8 cellular contexts compared by ENCODE assay signal in the genomic region with DNA sequence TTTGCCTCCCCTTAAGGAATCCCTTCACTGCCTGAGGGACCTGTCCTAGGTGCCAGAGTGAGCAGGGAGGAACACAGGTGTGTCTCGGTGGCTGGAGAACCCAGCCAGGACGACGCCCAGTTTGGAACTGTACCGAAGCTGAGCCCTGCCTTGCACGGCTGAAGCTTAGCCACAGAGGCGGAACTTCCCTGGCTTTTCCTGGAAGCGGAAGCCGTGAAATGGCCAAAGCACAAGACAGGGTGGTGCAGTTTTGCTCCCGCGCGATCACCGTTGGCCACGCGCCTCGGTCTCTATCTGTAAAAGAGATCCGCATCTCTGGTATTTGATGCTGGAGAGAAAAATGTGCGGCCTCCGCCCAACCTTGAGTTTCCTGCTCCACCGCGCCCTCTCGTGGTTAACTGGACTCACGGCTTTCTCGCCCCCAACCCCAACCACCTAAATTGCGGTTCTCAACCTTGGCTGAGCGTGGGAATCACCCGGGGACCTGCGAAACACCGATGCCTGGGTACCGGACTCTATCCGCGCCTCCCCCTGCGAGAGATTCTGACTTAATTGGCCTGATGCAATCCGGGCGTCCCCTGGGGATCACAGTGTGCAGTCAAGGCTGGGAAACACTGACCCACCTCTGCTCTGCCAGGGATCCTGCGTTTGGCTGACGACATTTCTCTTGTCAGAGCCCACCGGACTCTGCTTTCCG.
A peak's percentile ranks its signal among the peaks of the same experiment; 100 is the strongest.
DNase-seq lines count a peak whose midpoint lies in the region; ATAC-seq, FAIRE-seq and TF ChIP-seq lines count a peak whose summit lies in the region.

No MANE protein-coding gene starts in this region.

- no peaks in the 10 kb centered on the region for H3K36me3 Mint-ChIP-seq in activated T-helper 1 cell treated with anti-CD3 and anti-CD28 coated beads, Interleukin-12 subunit alpha, Interleukin-12 subunit beta, Interleukin-2, Interleukin-4 antibody, amounts not matched to agents 30 ng/mL and 10 ng/mL and 1 ng/mL, durations not matched to agents 14 hours and 24 hours and 36 hours (ENCODE audit: low read depth)
- H3K36me3 Mint-ChIP-seq in natural killer cell treated with Interleukin-12 subunit alpha and Interleukin-12 subunit beta and Interleukin-15 and Interleukin-18, amount 100 ng/mL, for 72 hours, result no peaks in the 10 kb centered on the region
- H3K36me3 Mint-ChIP-seq in stimulated activated effector memory CD8-positive, alpha-beta T cell treated with anti-CD3 and anti-CD28 coated beads, Interleukin-12 subunit alpha, Interleukin-12 subunit beta, amount 100 ng/mL, for 72 hours, result no peaks in the 10 kb centered on the region

- H3K27ac ChIP-seq in A549, result peak overlapping the region; percentile 68 to 79

- H3K4me2 ChIP-seq in A549, result peak overlapping the region; percentile 85

- TF ChIP-seq CTCF in A549 (IDR thresholded peaks at IDR 0.05), result peak; percentile 97

- intact Hi-C loops in activated T-helper 1 cell treated with anti-CD3 and anti-CD28 coated beads, Interleukin-12 subunit alpha, Interleukin-12 subunit beta, Interleukin-2, Interleukin-4 antibody, amounts not matched to agents 30 ng/mL and 10 ng/mL and 1 ng/mL, durations not matched to agents 14 hours and 24 hours and 36 hours (cut with micrococcal nuclease), result loop anchor here (1.0 kb wide), 3 partner anchors 113 to 393 kb away; no protein-coding TSS in a partner anchor

- TF ChIP-seq EP300 in A549 (IDR thresholded peaks at IDR 0.05), result no peak

- peaks cover 27% of the 10 kb centered on the region for H3K4me1 Mint-ChIP-seq in activated T-helper 1 cell treated with anti-CD3 and anti-CD28 coated beads, Interleukin-12 subunit alpha, Interleukin-12 subunit beta, Interleukin-2, Interleukin-4 antibody, amounts not matched to agents 30 ng/mL and 10 ng/mL and 1 ng/mL, durations not matched to agents 14 hours and 24 hours and 36 hours (ENCODE audit: low read depth)
- peaks cover 10 to 15% of the 10 kb centered on the region in 2 donors for H3K4me1 Mint-ChIP-seq in natural killer cell treated with Interleukin-12 subunit alpha and Interleukin-12 subunit beta and Interleukin-15 and Interleukin-18, amount 100 ng/mL, for 72 hours (ENCODE audit: low read depth in 2 of 2)
- peaks cover 14% of the 10 kb centered on the region for H3K4me1 Mint-ChIP-seq in stimulated activated effector memory CD8-positive, alpha-beta T cell treated with anti-CD3 and anti-CD28 coated beads, Interleukin-12 subunit alpha, Interleukin-12 subunit beta, amount 100 ng/mL, for 72 hours

- 4% methylated on average over 37 of the region's 38 CpGs for WGBS in A549 (ENCODE audit: missing lambda C conversion rate)

- peaks cover 32% of the 10 kb centered on the region for H3K27me3 Mint-ChIP-seq in activated T-helper 1 cell treated with anti-CD3 and anti-CD28 coated beads, Interleukin-12 subunit alpha, Interleukin-12 subunit beta, Interleukin-2, Interleukin-4 antibody, amounts not matched to agents 30 ng/mL and 10 ng/mL and 1 ng/mL, durations not matched to agents 14 hours and 24 hours and 36 hours (ENCODE audit: insufficient read depth)
- peaks cover 32 to 34% of the 10 kb centered on the region in 2 donors for H3K27me3 Mint-ChIP-seq in natural killer cell treated with Interleukin-12 subunit alpha and Interleukin-12 subunit beta and Interleukin-15 and Interleukin-18, amount 100 ng/mL, for 72 hours

- peak overlapping the region; percentile 61 for H3K27ac Mint-ChIP-seq in activated T-helper 1 cell treated with anti-CD3 and anti-CD28 coated beads, Interleukin-12 subunit alpha, Interleukin-12 subunit beta, Interleukin-2, Interleukin-4 antibody, amounts not matched to agents 30 ng/mL and 10 ng/mL and 1 ng/mL, durations not matched to agents 14 hours and 24 hours and 36 hours
- H3K27ac Mint-ChIP-seq in natural killer cell treated with Interleukin-12 subunit alpha and Interleukin-12 subunit beta and Interleukin-15 and Interleukin-18, amount 100 ng/mL, for 72 hours, result peak overlapping the region; percentile 24 to 45
- H3K27ac Mint-ChIP-seq in stimulated activated effector memory CD8-positive, alpha-beta T cell treated with anti-CD3 and anti-CD28 coated beads, Interleukin-12 subunit alpha, Interleukin-12 subunit beta, amount 100 ng/mL, for 72 hours, result peak overlapping the region; percentile 17

- peaks cover 18% of the 10 kb centered on the region; the same call in 1 of the 3 replicates for H3K9me3 ChIP-seq in A549

- no peaks in the 10 kb centered on the region for H3K9me3 Mint-ChIP-seq in activated T-helper 1 cell treated with anti-CD3 and anti-CD28 coated beads, Interleukin-12 subunit alpha, Interleukin-12 subunit beta, Interleukin-2, Interleukin-4 antibody, amounts not matched to agents 30 ng/mL and 10 ng/mL and 1 ng/mL, durations not matched to agents 14 hours and 24 hours and 36 hours
- H3K9me3 Mint-ChIP-seq in natural killer cell treated with Interleukin-12 subunit alpha and Interleukin-12 subunit beta and Interleukin-15 and Interleukin-18, amount 100 ng/mL, for 72 hours, result no peaks in the 10 kb centered on the region
- H3K9me3 Mint-ChIP-seq in stimulated activated effector memory CD8-positive, alpha-beta T cell treated with anti-CD3 and anti-CD28 coated beads, Interleukin-12 subunit alpha, Interleukin-12 subunit beta, amount 100 ng/mL, for 72 hours, result no peaks in the 10 kb centered on the region

- H3K4me3 Mint-ChIP-seq in activated T-helper 1 cell treated with anti-CD3 and anti-CD28 coated beads, Interleukin-12 subunit alpha, Interleukin-12 subunit beta, Interleukin-2, Interleukin-4 antibody, amounts not matched to agents 30 ng/mL and 10 ng/mL and 1 ng/mL, durations not matched to agents 14 hours and 24 hours and 36 hours, result peak overlapping the region; percentile 61
- H3K4me3 Mint-ChIP-seq in natural killer cell treated with Interleukin-12 subunit alpha and Interleukin-12 subunit beta and Interleukin-15 and Interleukin-18, amount 100 ng/mL, for 72 hours, result peak overlapping the region; percentile 79
- peak overlapping the region; percentile 54 for H3K4me3 Mint-ChIP-seq in stimulated activated effector memory CD8-positive, alpha-beta T cell treated with anti-CD3 and anti-CD28 coated beads, Interleukin-12 subunit alpha, Interleukin-12 subunit beta, amount 100 ng/mL, for 72 hours

- peaks cover 17% of the 10 kb centered on the region for H3K4me1 ChIP-seq in A549

- ATAC-seq in A549 (peak; percentile 90 to 95), GM18861 (IDR thresholded peaks at IDR 0.05; ENCODE audit: unreplicated experiment) (peak; percentile 45)
- ATAC-seq in natural killer cell treated with Interleukin-12 subunit alpha and Interleukin-12 subunit beta and Interleukin-15 and Interleukin-18, amount 100 ng/mL, for 72 hours, result peak; percentile 85 to 91
- ATAC-seq in stimulated activated effector memory CD8-positive, alpha-beta T cell treated with anti-CD3 and anti-CD28 coated beads, Interleukin-12 subunit alpha, Interleukin-12 subunit beta, amount 100 ng/mL, for 72 hours, result peak; percentile 85

- peak; percentile 93 to 95 for TF ChIP-seq RAD21 in A549 (conservative IDR thresholded peaks at IDR 0.05 in 1 of 2, IDR thresholded peaks at IDR 0.05 in 1 of 2)

- POLR2A ChIA-PET in A549 (lab: Yijun Ruan, JAX), result interaction anchor here (0.6 to 1.0 kb wide), 3 partner anchors 36 to 213 kb away, joined by 3 to 8 read pairs (median 3); partner anchors contain the start of gene MFGE8

- FAIRE-seq in A549 (lab: Jason Lieb, UNC) (no peak), RCC 7860 (lab: Jason Lieb, UNC) (no peak)

- DNase-seq in A549 (ENCODE audit: low read depth in 1 of 2, low spot score in 1 of 2), result peak; percentile 82 to 84
- peak; percentile 83 for DNase-seq in HuH-7 (ENCODE audit: low spot score)
- peak; percentile 29 for DNase-seq in RCC 7860 (ENCODE audit: low spot score)
- DNase-seq in activated T-helper 1 cell treated with anti-CD3 and anti-CD28 coated beads, Interleukin-12 subunit alpha, Interleukin-12 subunit beta, Interleukin-2, Interleukin-4 antibody, amounts not matched to agents 30 ng/mL and 10 ng/mL and 1 ng/mL, durations not matched to agents 14 hours and 24 hours and 36 hours (ENCODE audit: low spot score), result peak; percentile 70
- peak; percentile 80 for DNase-seq in fibroblast of peridontal ligament (ENCODE audit: extremely low read depth)
- DNase-seq in natural killer cell treated with Interleukin-12 subunit alpha and Interleukin-12 subunit beta and Interleukin-15 and Interleukin-18, amount 100 ng/mL, for 72 hours (ENCODE audit: low spot score), result peak; percentile 76
- peak; percentile 74 to 90 for DNase-seq in stimulated activated effector memory CD8-positive, alpha-beta T cell treated with anti-CD3 and anti-CD28 coated beads, Interleukin-12 subunit alpha, Interleukin-12 subunit beta, amount 100 ng/mL, for 72 hours (ENCODE audit: low spot score in 2 of 2)

- H3K4me3 ChIP-seq in A549, result peak overlapping the region; percentile 37

- no peak for TF ChIP-seq POLR2A in A549 (IDR thresholded peaks at IDR 0.05; ENCODE audit: low read length)

- CTCF ChIA-PET in A549 (lab: Yijun Ruan, JAX), result interaction anchor here (0.6 to 8.1 kb wide), 43 partner anchors 8 to 225 kb away, joined by 3 to 319 read pairs (median 5); partner anchors contain the start of genes HAPLN3 and MFGE8

TF ChIP-seq in A549, 52 proteins besides CTCF, POLR2A, EP300 and RAD21:
- peak; percentile 86 for TF ChIP-seq E2F6 (IDR thresholded peaks at IDR 0.05; ENCODE audit: borderline replicate concordance, low read depth)
- TF ChIP-seq SMC3 (IDR thresholded peaks at IDR 0.05), result peak; percentile 99
- TF ChIP-seq, protein P1, sequence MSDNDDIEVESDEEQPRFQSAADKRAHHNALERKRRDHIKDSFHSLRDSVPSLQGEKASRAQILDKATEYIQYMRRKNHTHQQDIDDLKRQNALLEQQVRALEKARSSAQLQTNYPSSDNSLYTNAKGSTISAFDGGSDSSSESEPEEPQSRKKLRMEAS (IDR thresholded peaks at IDR 0.05), result peak; percentile 87
- no peak for TF ChIP-seq PHF8 (IDR thresholded peaks at IDR 0.05; ENCODE audit: borderline replicate concordance, low read depth)
- TF ChIP-seq GATA3 (IDR thresholded peaks at IDR 0.05; ENCODE audit: borderline replicate concordance), result peak; percentile 32; the same call in 1 of the 2 replicates

Comparison
In these comparisons a context has a peak if more than half of its experiments do, and no peak if none do; other contexts are left out.
1. Peak in every context shown above with its lines: DNase-seq, ATAC-seq, H3K4me3 ChIP-seq and H3K27ac ChIP-seq.
2. DNase-seq: peak in every context shown above with its lines; median percentile 83 in A549; 83 in HuH-7; 82 in stimulated activated effector memory CD8-positive, alpha-beta T cell treated with anti-CD3 and anti-CD28 coated beads, Interleukin-12 subunit alpha, Interleukin-12 subunit beta, amount 100 ng/mL, for 72 hours; 80 in fibroblast of peridontal ligament; 76 in natural killer cell treated with Interleukin-12 subunit alpha and Interleukin-12 subunit beta and Interleukin-15 and Interleukin-18, amount 100 ng/mL, for 72 hours; 70 in activated T-helper 1 cell treated with anti-CD3 and anti-CD28 coated beads, Interleukin-12 subunit alpha, Interleukin-12 subunit beta, Interleukin-2, Interleukin-4 antibody, amounts not matched to agents 30 ng/mL and 10 ng/mL and 1 ng/mL, durations not matched to agents 14 hours and 24 hours and 36 hours; 29 in RCC 7860.